9 cellular contexts compared by ENCODE assay signal in the genomic region with DNA sequence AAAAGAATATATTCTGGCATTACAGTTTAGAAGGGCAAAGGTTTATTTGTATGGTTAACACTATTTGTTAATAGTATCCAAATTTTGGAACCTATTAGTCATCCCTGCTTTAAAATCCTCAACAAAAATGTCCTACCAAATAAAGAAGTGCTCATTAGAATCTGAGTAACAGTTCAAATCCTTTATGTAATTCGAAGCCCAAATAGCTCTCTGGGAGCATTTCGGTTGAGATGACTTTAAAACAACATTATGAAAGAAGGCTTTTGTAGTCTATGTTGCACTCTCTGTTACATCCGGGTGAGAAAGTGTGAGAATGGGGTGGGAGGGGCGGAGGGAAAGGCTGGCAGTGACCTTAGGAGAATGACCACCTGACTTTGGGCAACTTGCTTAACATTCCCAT. TPM values are rescaled to one million over a fixed set of nuclear protein-coding genes. Genes with fewer than 3 reads are reported as not detected.
DNase-seq lines count a peak whose midpoint lies in the region; ATAC-seq and TF ChIP-seq lines count a peak whose summit lies in the region.
"Had no signal": no experiment of that assay in that cellular context is flagged by ENCODE, and none has a peak within 500 bp of the region (broad histone marks: within the 10 kb centered on the region; RNA-seq: fewer than 3 reads in every experiment).

No MANE protein-coding gene starts in this region.

- no peak overlapping the region for H3K4me3 ChIP-seq in esophagus muscularis mucosa
- no peak overlapping the region for H3K4me3 ChIP-seq in spleen

- H3K27me3 Mint-ChIP-seq in activated CD4-positive, alpha-beta T cell treated with anti-CD3 and anti-CD28 coated beads, Interleukin-2, amount 10 ng/mL, durations not matched to agents 24 days and 14 days = no peaks in the 10 kb centered on the region

- no peaks in the 10 kb centered on the region for H3K9me3 ChIP-seq in esophagus muscularis mucosa
- H3K9me3 ChIP-seq in spleen = no peaks in the 10 kb centered on the region

- no peak for DNase-seq in activated CD4-positive, alpha-beta T cell treated with anti-CD3 and anti-CD28 coated beads, Interleukin-2, amount 10 ng/mL, durations not matched to agents 24 days and 14 days
- DNase-seq in activated CD4-positive, alpha-beta T cell treated with anti-CD3 and anti-CD28 coated beads for 48 hours = no peak
- DNase-seq in NCI-H774 (lab: John Stamatoyannopoulos, UW) = peak; percentile 30
- DNase-seq in esophagus muscularis mucosa (ENCODE audit: extremely low spot score) = no peak
- DNase-seq in spleen = no peak
- no peak for DNase-seq in NCI-H146 (lab: John Stamatoyannopoulos, UW)
- no peak for DNase-seq in activated CD4-positive, alpha-beta T cell treated with anti-CD3 and anti-CD28 coated beads, Interleukin-2, amount 50 U/mL, for 4 hours

- no peak for TF ChIP-seq EP300 in esophagus muscularis mucosa (IDR thresholded peaks at IDR 0.05)

- H3K27me3 ChIP-seq in esophagus muscularis mucosa = no peaks in the 10 kb centered on the region
- H3K27me3 ChIP-seq in spleen (replicated peaks in 1 of 7) = no peaks in the 10 kb centered on the region

- TF ChIP-seq CTCF in esophagus muscularis mucosa (IDR thresholded peaks at IDR 0.05) = no peak
- no peak for TF ChIP-seq CTCF in spleen (IDR thresholded peaks at IDR 0.05 in 8 of 11, conservative IDR thresholded peaks at IDR 0.05 in 3 of 11)

- peak overlapping the region; percentile 73 to 79 (median 77) for H3K27ac ChIP-seq in esophagus muscularis mucosa (replicated peaks in 1 of 4)
- peak overlapping the region; percentile 36 to 91 (median 72) for H3K27ac ChIP-seq in spleen
- H3K27ac ChIP-seq: HL-60 had no signal

- intact Hi-C loops in activated CD4-positive, alpha-beta T cell treated with anti-CD3 and anti-CD28 coated beads, Interleukin-2, amount 10 ng/mL, durations not matched to agents 24 days and 14 days (cut with micrococcal nuclease) = no loop called here
- intact Hi-C loops in esophagus muscularis mucosa (cut with DNase I) = loop anchor here (5.0 kb wide), 2 partner anchors 58 to 158 kb away; partner anchors contain the start of gene SLC38A1
- intact Hi-C loops in spleen (cut with DNase I; ENCODE audit: low total_unique reads) = no loop called here

- peaks cover 40 to 87% (median 75%) of the 10 kb centered on the region in 4 donors for H3K4me1 ChIP-seq in esophagus muscularis mucosa
- peaks cover 30 to 93% (median 69%) of the 10 kb centered on the region in 6 donors for H3K4me1 ChIP-seq in spleen

- WGBS in esophagus muscularis mucosa = 40% methylated on average over 4 of the region's 4 CpGs
- 63 to 84% (median 74%) methylated on average over 4 of the region's 4 CpGs for WGBS in spleen, 5 donors

- ATAC-seq in HG02588 (IDR thresholded peaks at IDR 0.05; ENCODE audit: unreplicated experiment) = no peak

- peak overlapping the region; percentile 65 for H3K4me3 Mint-ChIP-seq in activated CD4-positive, alpha-beta T cell treated with anti-CD3 and anti-CD28 coated beads, Interleukin-2, amount 10 ng/mL, durations not matched to agents 24 days and 14 days

- peaks cover 0 to 13% (median 3%) of the 10 kb centered on the region in 4 donors for H3K36me3 ChIP-seq in esophagus muscularis mucosa
- peaks cover 0 to 55% (median 14%) of the 10 kb centered on the region in 6 donors for H3K36me3 ChIP-seq in spleen

- TF ChIP-seq POLR2A in esophagus muscularis mucosa (IDR thresholded peaks at IDR 0.05; ENCODE audit: low read depth) (no peak), spleen (IDR thresholded peaks at IDR 0.05) (no peak)

- H3K9me3 Mint-ChIP-seq in activated CD4-positive, alpha-beta T cell treated with anti-CD3 and anti-CD28 coated beads, Interleukin-2, amount 10 ng/mL, durations not matched to agents 24 days and 14 days = no peaks in the 10 kb centered on the region

- peak overlapping the region; percentile 94 for H3K27ac Mint-ChIP-seq in activated CD4-positive, alpha-beta T cell treated with anti-CD3 and anti-CD28 coated beads, Interleukin-2, amount 10 ng/mL, durations not matched to agents 24 days and 14 days

- H3K36me3 Mint-ChIP-seq in activated CD4-positive, alpha-beta T cell treated with anti-CD3 and anti-CD28 coated beads, Interleukin-2, amount 10 ng/mL, durations not matched to agents 24 days and 14 days (ENCODE audit: low read depth) = peaks cover 73% of the 10 kb centered on the region

- peaks cover 61% of the 10 kb centered on the region for H3K4me1 Mint-ChIP-seq in activated CD4-positive, alpha-beta T cell treated with anti-CD3 and anti-CD28 coated beads, Interleukin-2, amount 10 ng/mL, durations not matched to agents 24 days and 14 days

RNA-seq across cellular contexts. Expression of gene SLC38A1, which starts 59.7 kb away (rescaled TPM):
- 180 and 181 TPM in 2 replicates for total RNA-seq in activated CD4-positive, alpha-beta T cell treated with anti-CD3 and anti-CD28 coated beads, Interleukin-2, amount 10 ng/mL, durations not matched to agents 24 days and 14 days
- total RNA-seq in esophagus muscularis mucosa (100 to 1,000 TPM; 173 to 200 (median 193) TPM), spleen (100 to 1,000 TPM in 3 of 7 donors, 10 to 100 TPM in 4; 82.3 to 142 (median 94.4) TPM)
- 10 to 100 TPM; 26.9 to 33.8 (median 30.7) TPM for polyA plus RNA-seq in spleen
